In genomic region chr6:148513145-148514071, GRCh38 we compare ENCODE assay signal across 10 cellular contexts.
A peak's percentile ranks its signal among the peaks of the same experiment; 100 is the strongest.
DNase-seq lines count a peak whose midpoint lies in the region; ATAC-seq, FAIRE-seq and TF ChIP-seq lines count a peak whose summit lies in the region.
"Had no signal": no experiment of that assay in that cellular context is flagged by ENCODE, and none has a peak within 500 bp of the region (broad histone marks: within the 10 kb centered on the region; RNA-seq: fewer than 3 reads in every experiment).

No MANE protein-coding gene starts in this region.

- peak; percentile 72 for ATAC-seq in left ventricle myocardium superior
- no peak for ATAC-seq in HG03045 (IDR thresholded peaks at IDR 0.05; ENCODE audit: unreplicated experiment)
- no peak for ATAC-seq in effector memory CD8-positive, alpha-beta T cell (replicated peaks)

- H3K27me3 Mint-ChIP-seq in astrocyte (ENCODE audit: low read depth, unreplicated experiment) = no peaks in the 10 kb centered on the region
- H3K27me3 Mint-ChIP-seq in effector memory CD8-positive, alpha-beta T cell = peaks cover 56 to 80% of the 10 kb centered on the region in 2 donors

- WGBS in prostate gland = 74% methylated on average over 14 of the region's 14 CpGs

- H3K9ac ChIP-seq in astrocyte (ENCODE audit: low read length) = no peak overlapping the region

- peaks cover 16% of the 10 kb centered on the region for H3K4me1 ChIP-seq in astrocyte (ENCODE audit: insufficient read depth, low read length)
- no peaks in the 10 kb centered on the region for H3K4me1 ChIP-seq in prostate gland (replicated peaks)

- H3K27ac ChIP-seq in astrocyte (ENCODE audit: low read depth, low read length) (no peak overlapping the region), prostate gland (peak overlapping the region; percentile 8 to 59)
- H3K27ac ChIP-seq: C4-2B had no signal

- no peak for TF ChIP-seq POLR2A in prostate gland (IDR thresholded peaks at IDR 0.05)

- H3K27me3 ChIP-seq in astrocyte (ENCODE audit: insufficient read depth, low read length) (no peaks in the 10 kb centered on the region), prostate gland (replicated peaks; ENCODE audit: insufficient read depth) (no peaks in the 10 kb centered on the region)

- H3K4me2 ChIP-seq in astrocyte (ENCODE audit: low read length) = no peak overlapping the region

- H3K9me3 ChIP-seq in astrocyte (ENCODE audit: insufficient read depth, low read depth, low read length) (no peaks in the 10 kb centered on the region), prostate gland (no peaks in the 10 kb centered on the region)

- H2AFZ ChIP-seq in astrocyte (ENCODE audit: low read depth, low read length) = no peak overlapping the region

- peaks cover 11% of the 10 kb centered on the region for H3K36me3 Mint-ChIP-seq in astrocyte (ENCODE audit: low read depth, unreplicated experiment)
- no peaks in the 10 kb centered on the region for H3K36me3 Mint-ChIP-seq in effector memory CD8-positive, alpha-beta T cell (ENCODE audit: insufficient read depth)
- H3K36me3 Mint-ChIP-seq: activated naive CD8-positive, alpha-beta T cell treated with anti-CD3 and anti-CD28 coated beads, Interleukin-2, amount 10 ng/mL, durations not matched to agents 7 days and 5 days had no signal

- no peaks in the 10 kb centered on the region for H4K20me1 ChIP-seq in astrocyte (ENCODE audit: insufficient read depth, low read length)

- no peaks in the 10 kb centered on the region for H3K9me3 Mint-ChIP-seq in astrocyte (ENCODE audit: unreplicated experiment)
- H3K9me3 Mint-ChIP-seq in effector memory CD8-positive, alpha-beta T cell = no peaks in the 10 kb centered on the region
- H3K9me3 Mint-ChIP-seq: activated naive CD8-positive, alpha-beta T cell treated with anti-CD3 and anti-CD28 coated beads, Interleukin-2, amount 10 ng/mL, durations not matched to agents 7 days and 5 days had no signal

- peak overlapping the region; percentile 42 for H3K27ac Mint-ChIP-seq in astrocyte (ENCODE audit: unreplicated experiment)
- H3K27ac Mint-ChIP-seq in effector memory CD8-positive, alpha-beta T cell = no peak overlapping the region
- H3K27ac Mint-ChIP-seq: activated naive CD8-positive, alpha-beta T cell treated with anti-CD3 and anti-CD28 coated beads, Interleukin-2, amount 10 ng/mL, durations not matched to agents 7 days and 5 days had no signal

- intact Hi-C loops in left ventricle myocardium superior (cut with micrococcal nuclease) (no loop called here), prostate gland (cut with DNase I) (no loop called here)

- H3K4me3 ChIP-seq in astrocyte (ENCODE audit: insufficient read depth, low read depth, low read length) (no peak overlapping the region), prostate gland (no peak overlapping the region)

- DNase-seq in AG09319 (ENCODE audit: extremely low read depth, low read depth) (peak; percentile 84), astrocyte (ENCODE audit: low read depth) (no peak), left ventricle myocardium superior (peak; percentile 55), prostate gland (ENCODE audit: low spot score) (no peak), SK-N-DZ (ENCODE audit: low spot score) (no peak), HPDE6-E6E7 (ENCODE audit: extremely low spot score) (no peak)
- no peak for DNase-seq in effector memory CD8-positive, alpha-beta T cell
- DNase-seq: activated naive CD8-positive, alpha-beta T cell treated with anti-CD3 and anti-CD28 coated beads, Interleukin-2, amount 10 ng/mL, durations not matched to agents 7 days and 5 days had no signal

- TF ChIP-seq CTCF in AG09319 (IDR thresholded peaks at IDR 0.05; ENCODE audit: low read depth, low read length) (no peak), astrocyte (IDR thresholded peaks at IDR 0.05; ENCODE audit: insufficient read depth, low read depth, low read length) (no peak), prostate gland (IDR thresholded peaks at IDR 0.05) (no peak)

- H3K36me3 ChIP-seq in astrocyte (ENCODE audit: insufficient read depth, low read length) (peaks cover 3% of the 10 kb centered on the region), prostate gland (no peaks in the 10 kb centered on the region)

- peaks cover 23% of the 10 kb centered on the region for H3K4me1 Mint-ChIP-seq in astrocyte (ENCODE audit: low read depth, unreplicated experiment)
- H3K4me1 Mint-ChIP-seq in effector memory CD8-positive, alpha-beta T cell (ENCODE audit: low read depth in 2 of 2) = no peaks in the 10 kb centered on the region
- H3K4me1 Mint-ChIP-seq: activated naive CD8-positive, alpha-beta T cell treated with anti-CD3 and anti-CD28 coated beads, Interleukin-2, amount 10 ng/mL, durations not matched to agents 7 days and 5 days had no signal

- H3K4me3 Mint-ChIP-seq in astrocyte (ENCODE audit: unreplicated experiment) = no peak overlapping the region
- H3K4me3 Mint-ChIP-seq in effector memory CD8-positive, alpha-beta T cell = no peak overlapping the region
- H3K4me3 Mint-ChIP-seq: activated naive CD8-positive, alpha-beta T cell treated with anti-CD3 and anti-CD28 coated beads, Interleukin-2, amount 10 ng/mL, durations not matched to agents 7 days and 5 days had no signal

- peaks cover 11% of the 10 kb centered on the region for H3K79me2 ChIP-seq in astrocyte (ENCODE audit: insufficient read depth, low read length)

- no peak for FAIRE-seq in astrocyte (lab: Jason Lieb, UNC)

Comparison
In these comparisons a context has a peak if more than half of its experiments do, and no peak if none do; other contexts are left out.
1. DNase-seq: peak in AG09319 (single experiment) and left ventricle myocardium superior (single experiment); none in astrocyte (single experiment), prostate gland (single experiment), SK-N-DZ (single experiment), effector memory CD8-positive, alpha-beta T cell (0 of 3) and HPDE6-E6E7 (single experiment).